ENCODE assay signal across 32 cellular contexts in genomic region chr11:87753143-87753542, GRCh38.
"Had no signal": no experiment of that assay in that cellular context is flagged by ENCODE, and none has a peak within 500 bp of the region (broad histone marks: within the 10 kb centered on the region; RNA-seq: fewer than 3 reads in every experiment).

No MANE protein-coding gene starts in this region.

- H3K4me1 ChIP-seq: adrenal gland, ascending aorta, body of pancreas, breast epithelium had no signal

- DNase-seq: activated effector memory CD4-positive, alpha-beta T cell treated with anti-CD3 and anti-CD28 coated beads, Interleukin-2, amount 50 U/mL, for 16 hours; activated effector memory CD4-positive, alpha-beta T cell treated with Interleukin-2 at 50 U/mL for 16 hours; activated gamma-delta T cell; activated gamma-delta T cell treated with Interleukin-2 at 50 U/mL for 16 hours; activated naive CD4-positive, alpha-beta T cell; activated naive CD4-positive, alpha-beta T cell treated with anti-CD3 and anti-CD28 coated beads for 36 hours; activated naive CD4-positive, alpha-beta T cell treated with anti-CD3 and anti-CD28 coated beads, Interleukin-2, amount 10 ng/mL, durations not matched to agents 7 days and 5 days; activated naive CD4-positive, alpha-beta T cell treated with anti-CD3 and anti-CD28 coated beads, Interleukin-2, amount 50 U/mL, for 16 hours; activated naive CD4-positive, alpha-beta T cell treated with Interleukin-2 at 50 U/mL for 16 hours; activated naive CD8-positive, alpha-beta T cell treated with anti-CD3 and anti-CD28 coated beads for 36 hours; activated naive CD8-positive, alpha-beta T cell treated with anti-CD3 and anti-CD28 coated beads, Interleukin-2, amount 10 ng/mL, durations not matched to agents 7 days and 5 days; activated naive CD8-positive, alpha-beta T cell treated with anti-CD3 and anti-CD28 coated beads, Interleukin-2, amount 50 U/mL, for 24 hours; activated T-cell treated with anti-CD3 and anti-CD28 coated beads, Interleukin-2, amount 50 U/mL, for 1 hour; activated T-cell treated with anti-CD3 and anti-CD28 coated beads, Interleukin-2, amount 50 U/mL, for 24 hours; activated T-cell treated with anti-CD3 and anti-CD28 coated beads, Interleukin-2, amount 50 U/mL, for 4 hours; activated T-cell treated with anti-CD3 and anti-CD28 coated beads, Interleukin-2, amount 50 U/mL, for 48 hours; activated T-cell treated with anti-CD3 and anti-CD28 coated beads, Interleukin-2, amount 50 U/mL, for 72 hours; adrenal gland; amniotic stem cell; amygdala; anterior cingulate cortex; aorta; body of pancreas; brain microvascular endothelial cell; caudate nucleus; central memory CD4-positive, alpha-beta T cell; cerebellar nuclear complex had no signal

- H3K4me3 ChIP-seq: adrenal gland, ascending aorta, body of pancreas, breast epithelium, cardiac muscle cell had no signal

- H3K36me3 ChIP-seq: adrenal gland, ascending aorta, brain microvascular endothelial cell, breast epithelium, cardiac muscle cell had no signal

- H3K27me3 ChIP-seq: adrenal gland, ascending aorta, body of pancreas, brain microvascular endothelial cell, breast epithelium, cardiac muscle cell had no signal

- ATAC-seq: activated naive CD4-positive, alpha-beta T cell treated with anti-CD3 and anti-CD28 coated beads, Interleukin-2, amount 50 U/mL, for 72 hours; activated naive CD8-positive, alpha-beta T cell treated with anti-CD3 and anti-CD28 coated beads, Interleukin-2, amount 50 U/mL, for 24 hours; activated T-cell treated with anti-CD3 and anti-CD28 coated beads, Interleukin-2, amount 50 U/mL, for 4 hours; activated T-cell treated with anti-CD3 and anti-CD28 coated beads, Interleukin-2, amount 50 U/mL, for 72 hours; activated T-helper 17 cell treated with anti-CD3 and anti-CD28 coated beads, Interleukin-2, amount 50 U/mL, for 72 hours; body of pancreas had no signal

- H3K27ac ChIP-seq: adrenal gland, ascending aorta, body of pancreas, brain microvascular endothelial cell, breast epithelium, cardiac muscle cell had no signal

- H3K9me3 ChIP-seq: adrenal gland, ascending aorta, body of pancreas, breast epithelium had no signal
